1 cellular context compared by ENCODE assay signal in genomic region chr5:142324871-142325676, GRCh38.
TF ChIP-seq lines count a peak whose summit lies in the region.

SPRY4 (minus strand) TSS chr5:142325021; CDS start chr5:142315108, 9,913 bp downstream.

TF ChIP-seq in HepG2, 621 proteins besides CTCF, POLR2A, EP300 and RAD21 (continued from another document and continues in another):
- no peak for TF ChIP-seq ZNF598 (CRISPR knock-in tag; IDR thresholded peaks at IDR 0.05; ENCODE audit: borderline replicate concordance)
- TF ChIP-seq MYNN (CRISPR knock-in tag; IDR thresholded peaks at IDR 0.05; ENCODE audit: low read depth): no peak
- TF ChIP-seq ETV6 (CRISPR knock-in tag; conservative IDR thresholded peaks at IDR 0.05): no peak
- TF ChIP-seq MATR3 (CRISPR knock-in tag; IDR thresholded peaks at IDR 0.05): no peak
- no peak for TF ChIP-seq KDM3A (CRISPR knock-in tag; IDR thresholded peaks at IDR 0.05; ENCODE audit: low read depth)
- no peak; the same call in 1 of the 2 replicates for TF ChIP-seq ZBTB44 (CRISPR knock-in tag; IDR thresholded peaks at IDR 0.05)
- no peak for TF ChIP-seq PRDM15 (CRISPR knock-in tag; IDR thresholded peaks at IDR 0.05)
- TF ChIP-seq TAF15 (IDR thresholded peaks at IDR 0.05; ENCODE audit: low read depth, low read length, poor library complexity, severe bottlenecking): no peak
- no peak for TF ChIP-seq PHB2 (IDR thresholded peaks at IDR 0.05; ENCODE audit: partially characterized antibody)
- no peak for TF ChIP-seq EEA1 (CRISPR knock-in tag; IDR thresholded peaks at IDR 0.05; ENCODE audit: borderline replicate concordance)
- TF ChIP-seq BCL3 (CRISPR knock-in tag; IDR thresholded peaks at IDR 0.05): peak; percentile 2; the same call in 1 of the 2 replicates
- TF ChIP-seq MXI1 (IDR thresholded peaks at IDR 0.05; ENCODE audit: borderline replicate concordance, low read depth, low read length): peak; percentile 91
- peak; percentile 76 for TF ChIP-seq ELF3 (CRISPR knock-in tag; IDR thresholded peaks at IDR 0.05)
- TF ChIP-seq ZNF781 (CRISPR knock-in tag; IDR thresholded peaks at IDR 0.05; ENCODE audit: borderline replicate concordance, not compliant biosample characterization): no peak
- TF ChIP-seq PTBP1 (IDR thresholded peaks at IDR 0.05; ENCODE audit: low read depth, low read length, poor library complexity, severe bottlenecking): peak; percentile 26
- TF ChIP-seq CREBL2 (CRISPR knock-in tag; IDR thresholded peaks at IDR 0.05; ENCODE audit: borderline replicate concordance): no peak
- peak; percentile 46 for TF ChIP-seq MIXL1 (CRISPR knock-in tag; IDR thresholded peaks at IDR 0.05)
- TF ChIP-seq HNF4G (IDR thresholded peaks at IDR 0.05; ENCODE audit: borderline replicate concordance, low read depth, low read length): no peak
- no peak for TF ChIP-seq HNF4G (CRISPR knock-in tag; IDR thresholded peaks at IDR 0.05; ENCODE audit: borderline replicate concordance, low read depth)
- no peak for TF ChIP-seq ZNF317 (CRISPR knock-in tag; IDR thresholded peaks at IDR 0.05)
- TF ChIP-seq ZNF33B (CRISPR knock-in tag; IDR thresholded peaks at IDR 0.05): no peak
- 0 out of 2 replicates have a peak, but pooled peaks have one; percentile 54 for TF ChIP-seq SIN3B (IDR thresholded peaks at IDR 0.05; ENCODE audit: low read length)
- peak; percentile 80; the same call in 1 of the 2 replicates for TF ChIP-seq ZNF441 (CRISPR knock-in tag; IDR thresholded peaks at IDR 0.05; ENCODE audit: borderline replicate concordance)
- no peak for TF ChIP-seq TP53 (CRISPR knock-in tag; conservative IDR thresholded peaks at IDR 0.05)
- peak; percentile 30 for TF ChIP-seq ZFX (CRISPR knock-in tag; IDR thresholded peaks at IDR 0.05; ENCODE audit: low read depth)
- no peak for TF ChIP-seq ARNTL (CRISPR knock-in tag; IDR thresholded peaks at IDR 0.05)
- no peak; the same call in 1 of the 2 replicates for TF ChIP-seq CREM (IDR thresholded peaks at IDR 0.05)
- TF ChIP-seq CREM (CRISPR knock-in tag; IDR thresholded peaks at IDR 0.05): no peak
- no peak for TF ChIP-seq NR1H2 (CRISPR knock-in tag; IDR thresholded peaks at IDR 0.05; ENCODE audit: borderline replicate concordance, low read depth)
- TF ChIP-seq DBP (CRISPR knock-in tag; IDR thresholded peaks at IDR 0.05; ENCODE audit: not compliant biosample characterization): no peak
- no peak; the same call in 1 of the 2 replicates for TF ChIP-seq MXD3 (CRISPR knock-in tag; IDR thresholded peaks at IDR 0.05)
- no peak for TF ChIP-seq CBFB (CRISPR knock-in tag; IDR thresholded peaks at IDR 0.05)
- TF ChIP-seq MAFK (conservative IDR thresholded peaks at IDR 0.05 in 1 of 2, IDR thresholded peaks at IDR 0.05 in 1 of 2; ENCODE audit: low read length in 2 of 2): no peak
- no peak for TF ChIP-seq JUNB (CRISPR knock-in tag; IDR thresholded peaks at IDR 0.05; ENCODE audit: borderline replicate concordance)
- TF ChIP-seq ZEB1 (IDR thresholded peaks at IDR 0.05; ENCODE audit: insufficient replicate concordance, low read depth): no peak
- TF ChIP-seq ZNF780A (CRISPR knock-in tag; IDR thresholded peaks at IDR 0.05): peak; percentile 81; the same call in 1 of the 2 replicates
- peak; percentile 89 for TF ChIP-seq RBFOX2 (IDR thresholded peaks at IDR 0.05; ENCODE audit: low read depth, low read length)
- TF ChIP-seq ZNF557 (CRISPR knock-in tag; IDR thresholded peaks at IDR 0.05): no peak
- TF ChIP-seq HOMEZ (CRISPR knock-in tag; IDR thresholded peaks at IDR 0.05; ENCODE audit: low read depth): 0 out of 2 replicates have a peak, but pooled peaks have one; percentile 32
- peak; percentile 86; the same call in 1 of the 2 replicates for TF ChIP-seq HES4 (CRISPR knock-in tag; IDR thresholded peaks at IDR 0.05; ENCODE audit: borderline replicate concordance)
- TF ChIP-seq ATF3 (CRISPR knock-in tag; IDR thresholded peaks at IDR 0.05): peak; percentile 58
- TF ChIP-seq ZMYM3 (CRISPR knock-in tag; IDR thresholded peaks at IDR 0.05): no peak
- no peak for TF ChIP-seq ZNF567 (CRISPR knock-in tag; IDR thresholded peaks at IDR 0.05; ENCODE audit: borderline replicate concordance)
- no peak for TF ChIP-seq RFX5 (IDR thresholded peaks at IDR 0.05; ENCODE audit: low read depth, low read length)
- TF ChIP-seq UBTF (CRISPR knock-in tag; IDR thresholded peaks at IDR 0.05): peak; percentile 78
- TF ChIP-seq SOX6 (IDR thresholded peaks at IDR 0.05): no peak
- TF ChIP-seq SOX6 (CRISPR knock-in tag; IDR thresholded peaks at IDR 0.05): 0 out of 2 replicates have a peak, but pooled peaks have one; percentile 31
- TF ChIP-seq THAP11 (CRISPR knock-in tag; IDR thresholded peaks at IDR 0.05): peak; percentile 71
- TF ChIP-seq HDAC2 (CRISPR knock-in tag; IDR thresholded peaks at IDR 0.05): peak; percentile 62; the same call in 1 of the 2 replicates
- TF ChIP-seq SAFB2 (CRISPR knock-in tag; IDR thresholded peaks at IDR 0.05; ENCODE audit: borderline replicate concordance, low read depth): 0 out of 2 replicates have a peak, but pooled peaks have one; percentile 24
- peak; percentile 28; the same call in 1 of the 2 replicates for TF ChIP-seq ZKSCAN8 (CRISPR knock-in tag; IDR thresholded peaks at IDR 0.05; ENCODE audit: borderline replicate concordance)
- TF ChIP-seq RFX3 (CRISPR knock-in tag; IDR thresholded peaks at IDR 0.05): no peak
- TF ChIP-seq ZNF512 (CRISPR knock-in tag; IDR thresholded peaks at IDR 0.05): no peak
- TF ChIP-seq NR3C1 (CRISPR knock-in tag; IDR thresholded peaks at IDR 0.05): no peak
- no peak; the same call in 1 of the 2 replicates for TF ChIP-seq ZNF740 (CRISPR knock-in tag; IDR thresholded peaks at IDR 0.05)
- no peak for TF ChIP-seq ZNF597 (CRISPR knock-in tag; IDR thresholded peaks at IDR 0.05)
